ENCODE assay signal across 8 cellular contexts in the genomic region with DNA sequence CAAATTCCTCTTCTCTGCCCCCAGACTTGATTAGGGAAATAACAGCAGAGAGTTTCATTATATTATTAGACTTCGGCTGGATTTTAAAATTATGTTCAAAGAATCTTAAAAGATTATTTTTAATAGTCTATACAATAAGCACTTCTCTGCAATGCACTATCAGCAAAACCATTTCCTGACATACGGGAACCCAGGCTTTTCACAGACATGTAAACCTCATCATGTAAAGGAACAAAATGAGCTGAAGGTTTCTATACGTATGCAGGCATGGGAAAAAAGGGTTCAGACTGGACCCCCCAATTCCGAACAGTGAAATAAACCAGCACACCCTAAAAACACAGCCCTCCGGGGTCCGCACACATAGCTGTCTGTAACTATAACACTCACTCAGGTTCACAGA.
DNase-seq lines count a peak whose midpoint lies in the region; ATAC-seq and TF ChIP-seq lines count a peak whose summit lies in the region.

No MANE protein-coding gene starts in this region.

- H3K9me3 ChIP-seq in heart right ventricle (no peaks in the 10 kb centered on the region), mucosa of stomach (ENCODE audit: control insufficient read depth, low read length) (no peaks in the 10 kb centered on the region)

- DNase-seq in heart right ventricle (no peak), Right ventricle myocardium superior (no peak), NAMALWA (ENCODE audit: low spot score) (no peak)
- DNase-seq in central memory CD4-positive, alpha-beta T cell: peak; percentile 28

- 66 to 68% methylated on average over 6 of the region's 6 CpGs for WGBS in heart right ventricle, 2 donors
- WGBS in urinary bladder: 57% methylated on average over 6 of the region's 6 CpGs

- H3K27me3 ChIP-seq in heart right ventricle: no peaks in the 10 kb centered on the region
- no peaks in the 10 kb centered on the region for H3K27me3 ChIP-seq in mucosa of stomach (ENCODE audit: control insufficient read depth, insufficient read depth, low read length)

- intact Hi-C loops in heart right ventricle (cut with DNase I): loop anchor here in 2 of 10 donors (5.0 kb wide), 3 partner anchors 42 to 97 kb away; no protein-coding TSS in a partner anchor
- intact Hi-C loops in Right ventricle myocardium superior (cut with DNase I): no loop called here

- H3K4me1 ChIP-seq in heart right ventricle: peaks cover 0 to 43% (median 26%) of the 10 kb centered on the region in 9 donors
- H3K4me1 ChIP-seq in mucosa of stomach (ENCODE audit: control insufficient read depth, insufficient read depth, low read length): peaks cover 11% of the 10 kb centered on the region
- H3K4me1 ChIP-seq in urinary bladder (ENCODE audit: insufficient read depth): no peaks in the 10 kb centered on the region

- H3K36me3 ChIP-seq in heart right ventricle (peaks cover 0 to 42% (median 11%) of the 10 kb centered on the region in 9 donors), mucosa of stomach (ENCODE audit: control insufficient read depth, insufficient read depth, low read length) (no peaks in the 10 kb centered on the region), urinary bladder (ENCODE audit: insufficient read depth) (no peaks in the 10 kb centered on the region)

- peak overlapping the region; percentile 70 for H3K9ac ChIP-seq in mucosa of stomach (ENCODE audit: low read length)

- H3K4me3 ChIP-seq in heart right ventricle (peak overlapping the region; percentile 10 to 49 (median 40)), mucosa of stomach (ENCODE audit: low read length) (peak overlapping the region; percentile 66), urinary bladder (ENCODE audit: low read depth, low read length) (peak overlapping the region; percentile 43)

- H3K27ac ChIP-seq in heart right ventricle (peak overlapping the region in 9 of 10 donors; percentile 9 to 81 (median 64)), urinary bladder (ENCODE audit: low read depth) (no peak overlapping the region)

- ATAC-seq in heart right ventricle: no peak
- ATAC-seq in Right ventricle myocardium superior (ENCODE audit: poor library complexity): no peak
- ATAC-seq in GM18868 (IDR thresholded peaks at IDR 0.05; ENCODE audit: unreplicated experiment): no peak
- ATAC-seq in HG02970 (IDR thresholded peaks at IDR 0.05; ENCODE audit: low FRiP score, unreplicated experiment): no peak

- TF ChIP-seq CTCF in heart right ventricle (IDR thresholded peaks at IDR 0.05): no peak
